19 cellular contexts compared by ENCODE assay signal in the genomic region with DNA sequence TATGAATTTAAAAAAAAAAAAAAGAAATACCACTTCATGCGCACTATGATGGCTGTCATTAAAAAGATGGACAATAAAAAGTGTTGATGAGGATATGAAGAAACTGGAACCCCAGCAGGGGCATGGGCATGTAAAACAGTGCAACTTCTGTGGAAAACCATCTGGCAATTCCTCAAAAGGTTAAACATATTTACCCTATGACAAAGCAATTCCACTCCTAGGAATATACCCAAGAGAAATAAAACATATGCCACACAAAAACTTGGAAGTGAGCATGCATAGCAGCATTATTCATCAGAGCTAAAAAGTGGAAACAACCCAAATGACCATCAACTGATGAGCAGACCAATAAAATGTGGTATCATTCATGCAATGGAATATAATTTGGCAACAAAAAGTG. TPM values are rescaled to one million over a fixed set of nuclear protein-coding genes. Genes with fewer than 3 reads are reported as not detected.
DNase-seq lines count a peak whose midpoint lies in the region; ATAC-seq and TF ChIP-seq lines count a peak whose summit lies in the region.
"Had no signal": no experiment of that assay in that cellular context is flagged by ENCODE, and none has a peak within 500 bp of the region (broad histone marks: within the 10 kb centered on the region; RNA-seq: fewer than 3 reads in every experiment).

No MANE protein-coding gene starts in this region.

- H3K9me3 ChIP-seq in HEK293 (ENCODE audit: control insufficient read depth, insufficient read depth, low read depth, low read length) = no peaks in the 10 kb centered on the region
- H3K9me3 ChIP-seq: gastrocnemius medialis had no signal

- no peak overlapping the region for H3K27ac ChIP-seq in HEK293 (ENCODE audit: extremely low read depth, low read depth, low read length)
- H3K27ac ChIP-seq: gastrocnemius medialis, Peyer's patch had no signal

- CTCF ChIA-PET in AG04449 (lab: Yijun Ruan, JAX) (interaction anchor here (0.7 to 1.4 kb wide), 2 partner anchors 24 to 60 kb away, joined by 3 read pairs; no protein-coding TSS in a partner anchor), HEK293 (lab: Yijun Ruan, JAX) (interaction anchor here (1.1 kb wide), 1 partner anchor 14 kb away, joined by 4 read pairs; no protein-coding TSS in a partner anchor)
- CTCF ChIA-PET in activated CD8-positive, alpha-beta memory T cell treated with anti-CD3 and anti-CD28 coated beads, Interleukin-2, amount 10 ng/mL, durations not matched to agents 7 days and 5 days (lab: Charles Lee) = no interaction called here

- H3K9me3 Mint-ChIP-seq in activated CD8-positive, alpha-beta memory T cell treated with anti-CD3 and anti-CD28 coated beads, Interleukin-2, amount 10 ng/mL, durations not matched to agents 7 days and 5 days (ENCODE audit: low read depth) = peaks cover 6% of the 10 kb centered on the region

- POLR2A ChIA-PET in AG04449 (lab: Yijun Ruan, JAX) = no interaction called here
- POLR2A ChIA-PET in HEK293 (lab: Yijun Ruan, JAX) = no interaction called here

- peaks cover 1% of the 10 kb centered on the region for H3K4me1 Mint-ChIP-seq in activated CD8-positive, alpha-beta memory T cell treated with anti-CD3 and anti-CD28 coated beads, Interleukin-2, amount 10 ng/mL, durations not matched to agents 7 days and 5 days
- H3K4me1 Mint-ChIP-seq: IgD-negative memory B cell had no signal

- H3K27me3 Mint-ChIP-seq in activated CD8-positive, alpha-beta memory T cell treated with anti-CD3 and anti-CD28 coated beads, Interleukin-2, amount 10 ng/mL, durations not matched to agents 7 days and 5 days = peaks cover 24% of the 10 kb centered on the region

- no peak overlapping the region for H3K4me3 Mint-ChIP-seq in activated CD8-positive, alpha-beta memory T cell treated with anti-CD3 and anti-CD28 coated beads, Interleukin-2, amount 10 ng/mL, durations not matched to agents 7 days and 5 days
- H3K4me3 Mint-ChIP-seq: IgD-negative memory B cell had no signal

- no peak for ATAC-seq in activated CD8-positive, alpha-beta memory T cell treated with anti-CD3 and anti-CD28 coated beads, Interleukin-2, amount 10 ng/mL, durations not matched to agents 7 days and 5 days
- ATAC-seq in HG02763 (IDR thresholded peaks at IDR 0.05; ENCODE audit: unreplicated experiment) = no peak
- ATAC-seq: activated CD4-positive, CD25-positive, alpha-beta regulatory T cell treated with anti-CD3 and anti-CD28 coated beads, Interleukin-2, amount 50 U/mL, for 24 hours; gastrocnemius medialis had no signal

- TF ChIP-seq CTCF in AG04449 (IDR thresholded peaks at IDR 0.05; ENCODE audit: insufficient read depth, low read length, missing control alignments) (no peak), HEK293 (tag by site-specific recombination; IDR thresholded peaks at IDR 0.05) (no peak), astrocyte of the cerebellum (IDR thresholded peaks at IDR 0.05; ENCODE audit: low read depth, low read length, missing control alignments) (no peak)

- DNase-seq in AG04449 (ENCODE audit: low read depth, low spot score) (peak; percentile 81), astrocyte of the cerebellum (ENCODE audit: low read depth) (peak; percentile 67), glomerular visceral epithelial cell (ENCODE audit: extremely low spot score) (peak; percentile 16), activated gamma-delta T cell treated with Interleukin-2 at 50 U/mL for 16 hours (no peak), NCI-H510A treated with DMSO at 0.1 percent for 48 hours (lab: John Stamatoyannopoulos, UW) (no peak)
- no peak for DNase-seq in activated CD8-positive, alpha-beta memory T cell treated with anti-CD3 and anti-CD28 coated beads, Interleukin-2, amount 10 ng/mL, durations not matched to agents 7 days and 5 days
- DNase-seq: ACHN, activated T-cell treated with anti-CD3 and anti-CD28 coated beads for 4 hours, gastrocnemius medialis, midbrain, NCI-H524 treated with DMSO at 0.1 percent for 48 hours, occipital lobe, Peyer's patch, small intestine, substantia nigra had no signal

- H3K4me3 ChIP-seq in AG04449 (ENCODE audit: low read depth, low read length) = no peak overlapping the region
- no peak overlapping the region for H3K4me3 ChIP-seq in HEK293 (ENCODE audit: low read depth, low read length)
- H3K4me3 ChIP-seq in astrocyte of the cerebellum (ENCODE audit: low read depth, low read length) = no peak overlapping the region
- H3K4me3 ChIP-seq: gastrocnemius medialis, Peyer's patch had no signal

- in situ Hi-C loops in astrocyte of the cerebellum (cut with HindIII; ENCODE audit: low sequenced_read_pairs) = no loop called here

- H3K36me3 Mint-ChIP-seq in activated CD8-positive, alpha-beta memory T cell treated with anti-CD3 and anti-CD28 coated beads, Interleukin-2, amount 10 ng/mL, durations not matched to agents 7 days and 5 days = peaks cover 5% of the 10 kb centered on the region

- no peaks in the 10 kb centered on the region for H3K4me1 ChIP-seq in HEK293 (ENCODE audit: control insufficient read depth, insufficient read depth, low read length)
- H3K4me1 ChIP-seq: gastrocnemius medialis, Peyer's patch had no signal

- no peaks in the 10 kb centered on the region for H3K36me3 ChIP-seq in HEK293 (ENCODE audit: control insufficient read depth in 2 of 2, insufficient read depth in 1 of 2, low read length in 2 of 2)
- H3K36me3 ChIP-seq: gastrocnemius medialis, Peyer's patch had no signal

- H3K27ac Mint-ChIP-seq in activated CD8-positive, alpha-beta memory T cell treated with anti-CD3 and anti-CD28 coated beads, Interleukin-2, amount 10 ng/mL, durations not matched to agents 7 days and 5 days = no peak overlapping the region
- H3K27ac Mint-ChIP-seq: IgD-negative memory B cell had no signal

TF ChIP-seq in HEK293, 187 proteins besides CTCF, POLR2A, EP300 and RAD21:
- TF ChIP-seq BCL11B (tag by site-specific recombination; IDR thresholded peaks at IDR 0.05; ENCODE audit: low read depth) (no peak), ZNF10 (tag by site-specific recombination; IDR thresholded peaks at IDR 0.05) (peak; percentile 32; the same call in 1 of the 2 replicates), ZNF558 (tag by site-specific recombination; IDR thresholded peaks at IDR 0.05) (no peak), ZNF140 (tag by site-specific recombination; IDR thresholded peaks at IDR 0.05) (0 out of 2 replicates have a peak, but pooled peaks have one; percentile 10), ZNF266 (tag by site-specific recombination; IDR thresholded peaks at IDR 0.05; ENCODE audit: low read depth) (no peak)

RNA-seq across cellular contexts. Expression of a gene that starts 50.1 kb away (rescaled TPM):
- 1 to 10 TPM in 1 of 2 experiments, under 1 TPM in 1; 0.32 to 4.7 TPM for total RNA-seq in activated CD8-positive, alpha-beta memory T cell treated with anti-CD3 and anti-CD28 coated beads, Interleukin-2, amount 10 ng/mL, durations not matched to agents 7 days and 5 days

Comparison
In these comparisons a context has a peak if more than half of its experiments do, and no peak if none do; other contexts are left out.
1. DNase-seq: peak in AG04449 (single experiment), astrocyte of the cerebellum (single experiment) and glomerular visceral epithelial cell (single experiment); none in activated CD8-positive, alpha-beta memory T cell treated with anti-CD3 and anti-CD28 coated beads, Interleukin-2, amount 10 ng/mL, durations not matched to agents 7 days and 5 days (single experiment), activated gamma-delta T cell treated with Interleukin-2 at 50 U/mL for 16 hours (single experiment) and NCI-H510A treated with DMSO at 0.1 percent for 48 hours (single experiment).